7 cellular contexts compared by ENCODE assay signal in genomic region chr21:6060054-6060681, GRCh38.
A peak's percentile ranks its signal among the peaks of the same experiment; 100 is the strongest.
DNase-seq lines count a peak whose midpoint lies in the region; ATAC-seq, FAIRE-seq and TF ChIP-seq lines count a peak whose summit lies in the region.
"Not testable (repeated sequence)": the region's sequence is repeated elsewhere in the genome, so short reads cannot be mapped to it uniquely, and the experiment has no call there.

No MANE protein-coding gene starts in this region.

- intact Hi-C loops in Panc1 (cut with micrococcal nuclease; ENCODE audit: unreplicated experiment); heart left ventricle (cut with DNase I); left colon (cut with DNase I, micrococcal nuclease); lower lobe of right lung (cut with DNase I); pancreas (cut with DNase I); upper lobe of right lung (cut with DNase I): not testable (repeated sequence)

- H3K27me3 ChIP-seq in Panc1 (ENCODE audit: control insufficient read depth, insufficient read depth, low read length); heart left ventricle; lower lobe of right lung (ENCODE audit: low read depth); pancreas; upper lobe of right lung: not testable (repeated sequence)

- H3K36me3 ChIP-seq in Panc1 (ENCODE audit: control insufficient read depth, insufficient read depth, low read length); heart left ventricle; lower lobe of right lung; pancreas; upper lobe of right lung: not testable (repeated sequence)

- in situ Hi-C loops in Panc1 (cut with HindIII; ENCODE audit: low pct_unique_long_range_greater_than_20kb, low sequenced_read_pairs): not testable (repeated sequence)

- POLR2A ChIA-PET in Panc1 (lab: Charles Lee): not testable (repeated sequence)

- TF ChIP-seq POLR2A in heart left ventricle (IDR thresholded peaks at IDR 0.05): not testable (repeated sequence)

- TF ChIP-seq CTCF in Panc1 (IDR thresholded peaks at IDR 0.05); heart left ventricle (IDR thresholded peaks at IDR 0.05); lower lobe of right lung (IDR thresholded peaks at IDR 0.05); pancreas (IDR thresholded peaks at IDR 0.05); upper lobe of right lung (IDR thresholded peaks at IDR 0.05): not testable (repeated sequence)

- CTCF ChIA-PET in Panc1 (lab: Charles Lee): not testable (repeated sequence)

- not testable (repeated sequence) for H3K9me3 ChIP-seq in Panc1 (ENCODE audit: control insufficient read depth, insufficient read depth, low read depth, low read length); heart left ventricle; lower lobe of right lung; pancreas; upper lobe of right lung

- not testable (repeated sequence) for DNase-seq in Panc1 (ENCODE audit: low read depth, low spot score); heart left ventricle; left colon; lower lobe of right lung; pancreas; upper lobe of right lung

- WGBS in heart left ventricle, 4 donors: no CpG with 5 or more reads among the region's 21 CpGs
- no CpG with 5 or more reads among the region's 21 CpGs for WGBS in pancreas, 2 donors

- H3K27ac ChIP-seq in Panc1 (ENCODE audit: low read length); heart left ventricle; lower lobe of right lung; pancreas; upper lobe of right lung: not testable (repeated sequence)

- not testable (repeated sequence) for BruUV-seq in Panc1 (replicated peaks; lab: Mats Ljungman, UMichigan)

- H3K4me1 ChIP-seq in Panc1 (ENCODE audit: control insufficient read depth, insufficient read depth, low read length); heart left ventricle; lower lobe of right lung; pancreas; upper lobe of right lung: not testable (repeated sequence)

- ATAC-seq in Panc1 (peak; percentile 91), esophagus mucosa (peak; percentile 90), heart left ventricle (peak; percentile 66 to 84 (median 80)), left colon (peak; percentile 93), lower lobe of right lung (peak; percentile 90 to 93), pancreas (peak; percentile 74 to 91 (median 87)), upper lobe of right lung (peak; percentile 87)

- not testable (repeated sequence) for FAIRE-seq in pancreas (lab: Jason Lieb, UNC)

- H3K4me3 ChIP-seq in Panc1 (ENCODE audit: low read depth in 2 of 2, low read length in 2 of 2); heart left ventricle; lower lobe of right lung; pancreas; upper lobe of right lung: not testable (repeated sequence)
